Comparison of ENCODE assay signal across 10 cellular contexts in the genomic region with DNA sequence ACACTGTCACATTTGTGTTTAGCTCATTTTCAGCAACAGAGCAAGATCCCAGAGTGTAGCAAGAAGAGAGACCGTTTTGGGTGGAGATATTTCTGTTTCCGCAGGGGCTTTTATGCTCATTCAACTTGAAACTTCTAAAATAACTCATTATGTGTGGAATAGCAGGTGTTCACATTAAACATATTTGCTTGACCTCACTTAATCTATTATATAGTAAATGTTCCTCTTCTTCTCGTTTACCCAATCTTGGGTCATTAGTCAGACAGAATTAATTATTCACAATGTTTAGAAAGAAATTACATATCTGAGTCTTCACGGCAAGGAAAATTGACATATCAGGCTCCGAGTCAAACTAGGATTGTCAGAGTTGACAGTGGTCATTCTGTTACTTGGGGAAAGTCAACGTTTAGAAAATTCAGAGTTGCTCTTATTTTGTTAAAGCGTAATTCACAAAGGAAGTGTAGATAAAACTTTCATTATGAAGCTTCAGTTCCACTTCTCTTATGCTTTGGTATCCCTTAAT.
DNase-seq lines count a peak whose midpoint lies in the region; ATAC-seq and TF ChIP-seq lines count a peak whose summit lies in the region.
"Had no signal": no experiment of that assay in that cellular context is flagged by ENCODE, and none has a peak within 500 bp of the region (broad histone marks: within the 10 kb centered on the region; RNA-seq: fewer than 3 reads in every experiment).

No MANE protein-coding gene starts in this region.

- no peaks in the 10 kb centered on the region for H3K79me2 ChIP-seq in neural progenitor cell (ENCODE audit: low read depth)

- H3K9me3 Mint-ChIP-seq in natural killer cell treated with Interleukin-12 subunit alpha and Interleukin-12 subunit beta and Interleukin-15 and Interleukin-18, amount 100 ng/mL, for 72 hours, result no peaks in the 10 kb centered on the region
- H3K9me3 Mint-ChIP-seq in natural killer cell (peaks cover 0 to 2% of the 10 kb centered on the region in 2 donors), neural progenitor cell (no peaks in the 10 kb centered on the region)

- H3K4me3 ChIP-seq in HAP-1, result no peak overlapping the region
- H3K4me3 ChIP-seq in neural progenitor cell, result no peak overlapping the region
- H3K4me3 ChIP-seq: lung, Peyer's patch had no signal

- TF ChIP-seq CTCF in natural killer cell (IDR thresholded peaks at IDR 0.05), result no peak
- TF ChIP-seq CTCF in neural progenitor cell (IDR thresholded peaks at IDR 0.05), result no peak

- no peak overlapping the region for H3K9ac ChIP-seq in neural progenitor cell

- H3K27ac ChIP-seq in neural progenitor cell, result no peak overlapping the region

- no peak for DNase-seq in natural killer cell treated with Interleukin-12 subunit alpha and Interleukin-12 subunit beta and Interleukin-15 and Interleukin-18, amount 100 ng/mL, for 72 hours (ENCODE audit: low spot score)
- DNase-seq in natural killer cell (no peak), HAP-1 (ENCODE audit: low spot score in 2 of 2) (no peak), neural progenitor cell (ENCODE audit: low spot score) (no peak), NK-92 (lab: John Stamatoyannopoulos, UW; ENCODE audit: unreplicated experiment) (no peak)
- no peak for DNase-seq in stimulated activated CD4-positive, alpha-beta T cell treated with anti-CD3 and anti-CD28 coated beads, Interleukin-12 subunit alpha, Interleukin-12 subunit beta, amount 100 ng/mL, for 4 hours
- DNase-seq: Peyer's patch had no signal

- no peaks in the 10 kb centered on the region for H4K20me1 ChIP-seq in neural progenitor cell (ENCODE audit: low read depth)

- H3K9me3 ChIP-seq in HAP-1 (no peaks in the 10 kb centered on the region), neural progenitor cell (ENCODE audit: low read depth) (no peaks in the 10 kb centered on the region)
- H3K9me3 ChIP-seq: Peyer's patch had no signal

- no peak overlapping the region for H3K4me2 ChIP-seq in neural progenitor cell

- no peaks in the 10 kb centered on the region for H3K4me1 ChIP-seq in HAP-1
- no peaks in the 10 kb centered on the region for H3K4me1 ChIP-seq in neural progenitor cell

- no peaks in the 10 kb centered on the region for H3F3A ChIP-seq in neural progenitor cell (ENCODE audit: low read depth)

- H3K36me3 ChIP-seq in HAP-1 (replicated peaks) (no peaks in the 10 kb centered on the region), neural progenitor cell (no peaks in the 10 kb centered on the region)
- H3K36me3 ChIP-seq: Peyer's patch had no signal

- H3K27ac Mint-ChIP-seq in natural killer cell treated with Interleukin-12 subunit alpha and Interleukin-12 subunit beta and Interleukin-15 and Interleukin-18, amount 100 ng/mL, for 72 hours, result peak overlapping the region in 1 of 2 donors; percentile 81
- H3K27ac Mint-ChIP-seq in natural killer cell, result no peak overlapping the region
- no peak overlapping the region for H3K27ac Mint-ChIP-seq in neural progenitor cell

- no peaks in the 10 kb centered on the region for H3K36me3 Mint-ChIP-seq in natural killer cell treated with Interleukin-12 subunit alpha and Interleukin-12 subunit beta and Interleukin-15 and Interleukin-18, amount 100 ng/mL, for 72 hours
- no peaks in the 10 kb centered on the region for H3K36me3 Mint-ChIP-seq in natural killer cell
- H3K36me3 Mint-ChIP-seq in neural progenitor cell, result no peaks in the 10 kb centered on the region

- no peaks in the 10 kb centered on the region for H3K27me3 Mint-ChIP-seq in natural killer cell treated with Interleukin-12 subunit alpha and Interleukin-12 subunit beta and Interleukin-15 and Interleukin-18, amount 100 ng/mL, for 72 hours
- H3K27me3 Mint-ChIP-seq in natural killer cell (ENCODE audit: low read depth in 2 of 2) (peaks cover 0 to 2% of the 10 kb centered on the region in 2 donors), neural progenitor cell (ENCODE audit: insufficient read depth, low read depth) (peaks cover 3% of the 10 kb centered on the region)

- intact Hi-C loops in natural killer cell (cut with micrococcal nuclease), result no loop called here

- H3K27me3 ChIP-seq in HAP-1 (ENCODE audit: low read depth), result no peaks in the 10 kb centered on the region
- no peaks in the 10 kb centered on the region for H3K27me3 ChIP-seq in neural progenitor cell
- H3K27me3 ChIP-seq: Peyer's patch had no signal

- ATAC-seq in natural killer cell treated with Interleukin-12 subunit alpha and Interleukin-12 subunit beta and Interleukin-15 and Interleukin-18, amount 100 ng/mL, for 72 hours, result peak in 1 of 2 donors; percentile 78
- ATAC-seq in natural killer cell, result no peak
- peak; percentile 72 for ATAC-seq in HG02623 (IDR thresholded peaks at IDR 0.05; ENCODE audit: unreplicated experiment)
- ATAC-seq in HG03575 (IDR thresholded peaks at IDR 0.05; ENCODE audit: extremely low read depth, insufficient number of reproducible peaks, low FRiP score, unreplicated experiment), result peak; percentile 84

- H2AFZ ChIP-seq in neural progenitor cell (replicated peaks), result no peak overlapping the region

- H3K4me1 Mint-ChIP-seq in natural killer cell treated with Interleukin-12 subunit alpha and Interleukin-12 subunit beta and Interleukin-15 and Interleukin-18, amount 100 ng/mL, for 72 hours (ENCODE audit: low read depth in 2 of 2), result peaks cover 0 to 21% of the 10 kb centered on the region in 2 donors
- H3K4me1 Mint-ChIP-seq in natural killer cell, result no peaks in the 10 kb centered on the region
- no peaks in the 10 kb centered on the region for H3K4me1 Mint-ChIP-seq in neural progenitor cell

- H3K4me3 Mint-ChIP-seq in natural killer cell treated with Interleukin-12 subunit alpha and Interleukin-12 subunit beta and Interleukin-15 and Interleukin-18, amount 100 ng/mL, for 72 hours, result peak overlapping the region; percentile 16
- H3K4me3 Mint-ChIP-seq in natural killer cell, result no peak overlapping the region
- no peak overlapping the region for H3K4me3 Mint-ChIP-seq in neural progenitor cell

- in situ Hi-C loops in HAP-1 (cut with MboI; ENCODE audit: low sequenced_read_pairs), result no loop called here

Comparison
In these comparisons a context has a peak if more than half of its experiments do, and no peak if none do; other contexts are left out.
1. ATAC-seq: peak in HG02623 (single experiment) and HG03575 (single experiment); none in natural killer cell (0 of 3).